1 cellular context compared by ENCODE assay signal in the genomic region with DNA sequence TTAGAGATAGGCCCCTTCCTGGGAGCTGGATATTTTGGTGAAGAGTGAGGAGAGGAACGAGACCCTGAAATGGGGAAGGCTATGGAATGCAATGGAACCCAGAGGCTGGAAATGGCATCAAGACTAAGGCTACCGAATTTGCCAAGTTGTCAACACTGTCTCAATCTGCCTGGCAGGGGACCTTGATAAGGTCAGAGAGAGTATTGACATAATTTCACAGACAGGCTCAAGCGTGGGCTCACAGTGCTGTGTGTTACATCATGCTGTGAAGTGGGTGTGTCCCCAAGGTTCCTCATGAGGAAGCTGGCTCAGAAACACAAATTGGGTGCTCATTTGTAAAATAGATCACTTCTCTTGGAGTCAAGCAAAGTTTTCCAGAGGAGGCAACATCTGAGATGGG.
TF ChIP-seq lines count a peak whose summit lies in the region.

No MANE protein-coding gene starts in this region.

TF ChIP-seq in K562, 482 proteins besides CTCF, POLR2A, EP300 and RAD21 (continued from another document):
- TF ChIP-seq, protein P1, sequence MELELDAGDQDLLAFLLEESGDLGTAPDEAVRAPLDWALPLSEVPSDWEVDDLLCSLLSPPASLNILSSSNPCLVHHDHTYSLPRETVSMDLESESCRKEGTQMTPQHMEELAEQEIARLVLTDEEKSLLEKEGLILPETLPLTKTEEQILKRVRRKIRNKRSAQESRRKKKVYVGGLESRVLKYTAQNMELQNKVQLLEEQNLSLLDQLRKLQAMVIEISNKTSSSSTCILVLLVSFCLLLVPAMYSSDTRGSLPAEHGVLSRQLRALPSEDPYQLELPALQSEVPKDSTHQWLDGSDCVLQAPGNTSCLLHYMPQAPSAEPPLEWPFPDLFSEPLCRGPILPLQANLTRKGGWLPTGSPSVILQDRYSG (tag; conservative IDR thresholded peaks at IDR 0.05; ENCODE audit: low read depth) = no peak
- TF ChIP-seq RCOR1 (IDR thresholded peaks at IDR 0.05; ENCODE audit: borderline replicate concordance in 1 of 2, low read depth in 2 of 2, low read length in 2 of 2) (peak in 1 of 2 experiments; percentile 30; a peak in 1 of 4 replicates), ELF4 (CRISPR knock-in tag; IDR thresholded peaks at IDR 0.05) (no peak), ZNF263 (CRISPR knock-in tag; IDR thresholded peaks at IDR 0.05; ENCODE audit: borderline replicate concordance) (no peak), ATF1 (CRISPR knock-in tag; IDR thresholded peaks at IDR 0.05) (no peak), ATF1 (tag; IDR thresholded peaks at IDR 0.05) (peak; percentile 59), MEIS2 (IDR thresholded peaks at IDR 0.05; ENCODE audit: partially characterized antibody) (peak; percentile 65), SREBF2 (CRISPR knock-in tag; IDR thresholded peaks at IDR 0.05) (no peak), FOXA3 (CRISPR knock-in tag; conservative IDR thresholded peaks at IDR 0.05 in 1 of 2, IDR thresholded peaks at IDR 0.05 in 1 of 2) (peak; percentile 41 to 78; a peak in 2 of 4 replicates)
